ENCODE assay signal across 8 cellular contexts in the genomic region with DNA sequence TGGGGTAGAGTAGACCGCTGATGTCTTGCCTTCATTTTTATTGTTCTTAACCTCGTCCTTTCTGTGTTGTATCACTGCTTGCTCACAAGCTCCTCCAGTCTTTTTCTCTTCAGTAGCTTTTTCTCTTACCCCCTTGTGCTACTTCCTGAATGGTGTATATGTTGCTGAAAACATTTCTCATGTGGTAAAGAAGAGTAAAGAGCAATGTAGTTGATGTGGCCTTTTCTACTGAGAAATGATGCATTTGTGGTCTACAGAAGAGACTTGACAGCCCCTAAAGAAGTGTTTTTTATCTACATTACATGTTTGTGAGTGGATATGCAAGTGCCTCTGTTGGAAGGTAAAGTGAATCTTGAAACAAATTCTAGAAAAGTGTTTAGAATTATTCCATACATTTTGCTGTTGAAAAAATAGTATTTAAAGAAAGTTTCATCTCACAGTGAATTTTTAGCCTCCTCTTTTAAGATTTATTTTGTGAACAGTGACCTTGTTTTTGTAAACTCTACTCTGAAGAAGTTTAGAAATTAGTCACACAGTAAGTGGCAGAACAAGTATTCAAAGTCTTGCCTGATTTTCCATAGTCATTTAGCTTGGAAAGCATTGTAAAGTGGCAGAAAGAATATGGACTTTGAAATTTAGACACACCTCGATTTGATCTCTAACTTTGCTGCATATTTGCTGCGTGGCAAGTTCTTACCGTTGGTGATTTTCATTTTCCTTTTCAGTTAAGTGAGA. TPM values are rescaled to one million over a fixed set of nuclear protein-coding genes. Genes with fewer than 3 reads are reported as not detected.
DNase-seq lines count a peak whose midpoint lies in the region; ATAC-seq, FAIRE-seq and TF ChIP-seq lines count a peak whose summit lies in the region.

No MANE protein-coding gene starts in this region.

- H3K9me3 Mint-ChIP-seq in CD4-positive, alpha-beta memory T cell: peaks cover 0 to 15% (median 0%) of the 10 kb centered on the region in 8 donors

- peaks cover 91% of the 10 kb centered on the region for H4K20me1 ChIP-seq in OCI-LY3 (ENCODE audit: insufficient read depth, low read length)
- H4K20me1 ChIP-seq in keratinocyte (ENCODE audit: control insufficient read depth, extremely low read depth, insufficient read depth, low read length): no peaks in the 10 kb centered on the region
- peaks cover 25% of the 10 kb centered on the region for H4K20me1 ChIP-seq in SK-N-SH (ENCODE audit: insufficient read depth)

- peak overlapping the region; percentile 0 to 37 for H3K4me3 ChIP-seq in CD4-positive, alpha-beta memory T cell (ENCODE audit: low read length in 2 of 2)
- H3K4me3 ChIP-seq in OCI-LY3 (ENCODE audit: low read length): peak overlapping the region; percentile 0; the same call in 1 of the 2 replicates
- H3K4me3 ChIP-seq in keratinocyte (ENCODE audit: control insufficient read depth in 2 of 3, extremely low read depth in 1 of 3, insufficient read depth in 2 of 3, low read depth in 1 of 3, low read length in 3 of 3): peak overlapping the region in 2 of 3 experiments; percentile 61 to 65
- no peak overlapping the region for H3K4me3 ChIP-seq in SK-N-SH (ENCODE audit: low read depth in 2 of 2, low read length in 1 of 2)
- H3K4me3 ChIP-seq in left ventricle myocardium inferior: no peak overlapping the region

- H3K79me2 ChIP-seq in OCI-LY3 (ENCODE audit: low read length) (peaks cover 99% of the 10 kb centered on the region), keratinocyte (ENCODE audit: control insufficient read depth, insufficient read depth, low read length) (peaks cover 73% of the 10 kb centered on the region), SK-N-SH (ENCODE audit: insufficient read depth) (peaks cover 94% of the 10 kb centered on the region)

- dilution Hi-C loops in keratinocyte (cut with MboI; ENCODE audit: extremely low pct_ligation_motif_present, low sequenced_read_pairs): no loop called here

- peaks cover 17 to 51% of the 10 kb centered on the region in 2 donors for H3K36me3 Mint-ChIP-seq in CD4-positive, alpha-beta memory T cell

- peaks cover 89% of the 10 kb centered on the region for H3K4me1 ChIP-seq in CD4-positive, alpha-beta memory T cell (ENCODE audit: insufficient read depth, low read length)
- H3K4me1 ChIP-seq in OCI-LY3 (ENCODE audit: low read length) (peaks cover 74% of the 10 kb centered on the region), keratinocyte (ENCODE audit: control insufficient read depth, extremely low read depth, insufficient read depth, low read length) (peaks cover 19% of the 10 kb centered on the region), SK-N-SH (ENCODE audit: control insufficient read depth in 1 of 2, insufficient read depth in 2 of 2, low read depth in 1 of 2, low read length in 1 of 2) (peaks cover 0 to 15% of the 10 kb centered on the region in 2 experiments; a peak in 1 of 4 replicates), left ventricle myocardium inferior (peaks cover 27% of the 10 kb centered on the region)

- peak; percentile 32 for FAIRE-seq in keratinocyte (lab: Jason Lieb, UNC)

- H3K27me3 Mint-ChIP-seq in CD4-positive, alpha-beta memory T cell: no peaks in the 10 kb centered on the region

- no peak for TF ChIP-seq EP300 in SK-N-SH (IDR thresholded peaks at IDR 0.05; ENCODE audit: borderline replicate concordance in 1 of 2, low read depth in 1 of 2, low read length in 1 of 2)

- peak overlapping the region; percentile 57 to 90 (median 82) for H3K4me3 Mint-ChIP-seq in CD4-positive, alpha-beta memory T cell

- POLR2A ChIA-PET in CD4-positive, alpha-beta memory T cell (lab: Charles Lee; ENCODE audit: partially characterized antibody): interaction anchor here (1.0 to 30.3 kb wide), 21 partner anchors 8 to 267 kb away, joined by 3 to 1078 read pairs (median 6); a partner anchor contains a TSS
- POLR2A ChIA-PET in SK-N-SH (lab: Yijun Ruan, JAX): no interaction called here

- no peaks in the 10 kb centered on the region for H3K36me3 ChIP-seq in CD4-positive, alpha-beta memory T cell (ENCODE audit: insufficient read depth, low read length)
- peaks cover 63% of the 10 kb centered on the region for H3K36me3 ChIP-seq in OCI-LY3 (replicated peaks; ENCODE audit: low read depth, low read length)
- no peaks in the 10 kb centered on the region for H3K36me3 ChIP-seq in keratinocyte (ENCODE audit: control insufficient read depth in 2 of 2, extremely low read depth in 1 of 2, insufficient read depth in 2 of 2, low read length in 2 of 2)
- H3K36me3 ChIP-seq in SK-N-SH (replicated peaks in 1 of 2; ENCODE audit: control insufficient read depth in 1 of 2, insufficient read depth in 2 of 2, low read length in 1 of 2): no peaks in the 10 kb centered on the region
- no peaks in the 10 kb centered on the region for H3K36me3 ChIP-seq in left ventricle myocardium inferior

- no peaks in the 10 kb centered on the region for H3K9me1 ChIP-seq in keratinocyte (ENCODE audit: control insufficient read depth, extremely low read depth, insufficient read depth, low read length)

- ATAC-seq in GM21526 (IDR thresholded peaks at IDR 0.05; ENCODE audit: low FRiP score, unreplicated experiment) (peak; percentile 43), HG02970 (IDR thresholded peaks at IDR 0.05; ENCODE audit: low FRiP score, unreplicated experiment) (no peak)

- no peaks in the 10 kb centered on the region for H3K27me3 ChIP-seq in CD4-positive, alpha-beta memory T cell (ENCODE audit: insufficient read depth, low read length)
- H3K27me3 ChIP-seq in OCI-LY3 (ENCODE audit: low read depth, low read length) (no peaks in the 10 kb centered on the region), keratinocyte (ENCODE audit: control insufficient read depth, extremely low read depth, insufficient read depth, low read length) (no peaks in the 10 kb centered on the region), SK-N-SH (ENCODE audit: insufficient read depth) (no peaks in the 10 kb centered on the region), left ventricle myocardium inferior (ENCODE audit: low read depth) (no peaks in the 10 kb centered on the region)

- CTCF ChIA-PET in CD4-positive, alpha-beta memory T cell (lab: Charles Lee; ENCODE audit: partially characterized antibody): interaction anchor here (1.1 to 3.1 kb wide), 4 partner anchors 10 to 101 kb away, joined by 4 to 12 read pairs (median 11); no protein-coding TSS in a partner anchor
- CTCF ChIA-PET in SK-N-SH (lab: Yijun Ruan, JAX): interaction anchor here (0.6 to 1.7 kb wide), 2 partner anchors 16 to 69 kb away, joined by 3 to 4 read pairs; no protein-coding TSS in a partner anchor

- DNase-seq in CD4-positive, alpha-beta memory T cell: peak; percentile 57 to 89 (median 85)
- no peak for DNase-seq in keratinocyte (ENCODE audit: low read depth, low spot score)
- DNase-seq in UCSD-AML1 (lab: John Stamatoyannopoulos, UW; ENCODE audit: unreplicated experiment): no peak
- DNase-seq in SK-N-SH: no peak
- no peak for DNase-seq in left ventricle myocardium inferior

- no peaks in the 10 kb centered on the region for H3K9me3 ChIP-seq in CD4-positive, alpha-beta memory T cell (ENCODE audit: control insufficient read depth in 1 of 2, low read length in 2 of 2)
- no peaks in the 10 kb centered on the region; the same call in 1 of the 2 replicates for H3K9me3 ChIP-seq in OCI-LY3 (ENCODE audit: insufficient read depth, low read length)
- H3K9me3 ChIP-seq in keratinocyte (ENCODE audit: control insufficient read depth, low read depth, low read length): no peaks in the 10 kb centered on the region
- H3K9me3 ChIP-seq in SK-N-SH: no peaks in the 10 kb centered on the region
- H3K9me3 ChIP-seq in left ventricle myocardium inferior (replicated peaks): no peaks in the 10 kb centered on the region

- TF ChIP-seq RAD21 in SK-N-SH (IDR thresholded peaks at IDR 0.05; ENCODE audit: low read length): no peak

- H3K9ac ChIP-seq in OCI-LY3 (ENCODE audit: low read length) (no peak overlapping the region), keratinocyte (ENCODE audit: control insufficient read depth, extremely low read depth, insufficient read depth, low read length) (peak overlapping the region; percentile 62), SK-N-SH (no peak overlapping the region)

- TF ChIP-seq CTCF in OCI-LY3 (IDR thresholded peaks at IDR 0.05; ENCODE audit: low read depth, low read length) (no peak), keratinocyte (optimal IDR thresholded peaks at IDR 0.05 in 1 of 3, IDR thresholded peaks at IDR 0.05 in 1 of 3, conservative IDR thresholded peaks at IDR 0.05 in 1 of 3; ENCODE audit: extremely low read depth in 1 of 3, insufficient read depth in 2 of 3, low read length in 3 of 3) (no peak), SK-N-SH (IDR thresholded peaks at IDR 0.05) (no peak), left ventricle myocardium inferior (IDR thresholded peaks at IDR 0.05; ENCODE audit: borderline replicate concordance) (no peak)

- no peaks in the 10 kb centered on the region for H3K9me2 ChIP-seq in SK-N-SH

- no peak overlapping the region for H2AFZ ChIP-seq in OCI-LY3 (ENCODE audit: low read depth, low read length)
- no peak overlapping the region for H2AFZ ChIP-seq in keratinocyte (ENCODE audit: control insufficient read depth, low read length)
- H2AFZ ChIP-seq in SK-N-SH (ENCODE audit: low read depth): no peak overlapping the region

- H3K4me1 Mint-ChIP-seq in CD4-positive, alpha-beta memory T cell: peaks cover 54 to 89% (median 73%) of the 10 kb centered on the region in 4 donors

- peak overlapping the region; percentile 71 to 95 (median 87) for H3K27ac Mint-ChIP-seq in CD4-positive, alpha-beta memory T cell

- H3K4me2 ChIP-seq in OCI-LY3 (ENCODE audit: low read length) (peak overlapping the region; percentile 42), keratinocyte (ENCODE audit: control insufficient read depth, extremely low read depth, insufficient read depth, low read depth, low read length) (peak overlapping the region; percentile 81), SK-N-SH (no peak overlapping the region)

- intact Hi-C loops in CD4-positive, alpha-beta memory T cell (cut with micrococcal nuclease): loop anchor here (1.0 to 2.0 kb wide), 9 partner anchors 8 to 116 kb away; a partner anchor contains a TSS
- intact Hi-C loops in left ventricle myocardium inferior (cut with micrococcal nuclease): no loop called here

- 80% methylated on average over 5 of the region's 5 CpGs for WGBS in SK-N-SH (ENCODE audit: low lambda C conversion rate)

- H3F3A ChIP-seq in SK-N-SH (replicated peaks; ENCODE audit: insufficient read depth): peaks cover 24% of the 10 kb centered on the region

- H3K27ac ChIP-seq in CD4-positive, alpha-beta memory T cell (ENCODE audit: low read depth, low read length): peak overlapping the region; percentile 63
- H3K27ac ChIP-seq in OCI-LY3 (ENCODE audit: low read length) (peak overlapping the region; percentile 29), keratinocyte (ENCODE audit: control insufficient read depth, insufficient read depth, low read length) (peak overlapping the region; percentile 90), SK-N-SH (ENCODE audit: low read depth in 2 of 2, low read length in 1 of 2) (peak overlapping the region in 1 of 2 experiments; percentile 18; a peak in 2 of 4 replicates), left ventricle myocardium inferior (replicated peaks) (no peak overlapping the region)

RNA-seq across cellular contexts. Expression of a gene that starts 17.4 kb away (rescaled TPM):
- total RNA-seq in CD4-positive, alpha-beta memory T cell: 100 to 1,000 TPM; 298 to 316 TPM
- polyA plus RNA-seq in CD4-positive, alpha-beta memory T cell: 100 to 1,000 TPM; 414 to 773 TPM
- 18.9 to 32.5 TPM (median 26.6 TPM) in 3 replicates for polyA plus RNA-seq in keratinocyte
- polyA plus RNA-seq in keratinocyte (2011; ENCODE audit: low read depth): 24.6 TPM
- polyA plus RNA-seq in keratinocyte (2011; cell fraction: cytosol; rRNA removed): 18.5 and 31.2 TPM in 2 replicates
- 13.8 and 18.6 TPM in 2 replicates for polyA plus RNA-seq in keratinocyte (2011; cell fraction: nucleus; rRNA removed)
- polyA plus RNA-seq in keratinocyte (2012; ENCODE audit: low replicate concordance): 16.2 and 23.0 TPM in 2 replicates
- 8.4 to 38.7 TPM (median 18.1 TPM) in 3 replicates for polyA minus RNA-seq in keratinocyte
- 29.9 TPM for polyA minus RNA-seq in keratinocyte (2011; cell fraction: cytosol; rRNA and poly(A)+ RNA removed)
- 14.4 and 25.3 TPM in 2 replicates for polyA minus RNA-seq in keratinocyte (2011; cell fraction: nucleus; rRNA and poly(A)+ RNA removed)
- 8.6 and 11.4 TPM in 2 replicates for polyA plus RNA-seq in SK-N-SH (2012; rRNA removed)
- 14.0 and 17.3 TPM in 2 replicates for polyA plus RNA-seq in SK-N-SH (2012; cell fraction: cytosol; rRNA removed)
- polyA plus RNA-seq in SK-N-SH (2012; cell fraction: nucleus; rRNA removed): 2.8 and 6.8 TPM in 2 replicates
- 10.3 TPM for total RNA-seq in left ventricle myocardium inferior

Comparison
In these comparisons a context has a peak if more than half of its experiments do, and no peak if none do; other contexts are left out.
1. DNase-seq: peak in CD4-positive, alpha-beta memory T cell (5 of 5); none in keratinocyte (single experiment), UCSD-AML1 (single experiment), SK-N-SH (single experiment) and left ventricle myocardium inferior (single experiment).
2. H3K4me3 ChIP-seq: peak in CD4-positive, alpha-beta memory T cell (2 of 2), OCI-LY3 (single experiment) and keratinocyte (2 of 3); none in SK-N-SH (0 of 2) and left ventricle myocardium inferior (single experiment).
3. RNA of a gene that starts 17.4 kb away (polyA plus RNA-seq): 414 to 773 TPM in CD4-positive, alpha-beta memory T cell; 13.8 to 32.5 TPM in keratinocyte and 2.8 to 17.3 TPM in SK-N-SH; every median in the first group is over 10 times any median in the second.